29 cellular contexts compared by ENCODE assay signal in genomic region chr2:213241817-213242216, GRCh38. TPM values are rescaled to one million over a fixed set of nuclear protein-coding genes. Genes with fewer than 3 reads are reported as not detected.
A peak's percentile ranks its signal among the peaks of the same experiment; 100 is the strongest.
DNase-seq lines count a peak whose midpoint lies in the region; ATAC-seq and TF ChIP-seq lines count a peak whose summit lies in the region.
"Had no signal": no experiment of that assay in that cellular context is flagged by ENCODE, and none has a peak within 500 bp of the region (broad histone marks: within the 10 kb centered on the region; RNA-seq: fewer than 3 reads in every experiment).

No MANE protein-coding gene starts in this region.

- H3K9ac ChIP-seq in OCI-LY1 (ENCODE audit: low read length), result peak overlapping the region; percentile 75
- H3K9ac ChIP-seq: BLaER1 treated with 17β-estradiol and CSF1 and Interleukin-3, amounts not matched to agents 10 nM and 100 nM had no signal

- no TSS peak for BruUV-seq in Calu3 (replicated peaks; lab: Mats Ljungman, UMichigan)

- no peaks in the 10 kb centered on the region for H3K9me3 ChIP-seq in OCI-LY1 (ENCODE audit: low read length)
- H3K9me3 ChIP-seq: heart right ventricle, suprapubic skin, uterus had no signal

- no peak for TF ChIP-seq CTCF in Calu3 (IDR thresholded peaks at IDR 0.05; ENCODE audit: unreplicated experiment)
- no peak for TF ChIP-seq CTCF in OCI-LY1 (IDR thresholded peaks at IDR 0.05; ENCODE audit: low read length)

- intact Hi-C loops in Calu3 (cut with micrococcal nuclease; ENCODE audit: unreplicated experiment), result loop anchor here (10.0 kb wide), 3 partner anchors 383 to 1563 kb away; partner anchors contain the start of gene BARD1

- H3K4me3 Mint-ChIP-seq in Calu3 (ENCODE audit: low read depth, unreplicated experiment), result no peak overlapping the region
- peak overlapping the region in 1 of 2 donors; percentile 25 for H3K4me3 Mint-ChIP-seq in effector memory CD8-positive, alpha-beta T cell
- H3K4me3 Mint-ChIP-seq: stimulated activated effector memory CD8-positive, alpha-beta T cell treated with anti-CD3 and anti-CD28 coated beads, Interleukin-12 subunit alpha, Interleukin-12 subunit beta, amount 100 ng/mL, for 72 hours; T-helper 2 cell treated with Interferon-gamma antibody and Interleukin-4, amounts not matched to agents 5 μg/mL and 100 μg/mL, for 36 hours had no signal

- H3K36me3 Mint-ChIP-seq in Calu3 (ENCODE audit: insufficient read depth, unreplicated experiment), result peaks cover 9% of the 10 kb centered on the region
- H3K36me3 Mint-ChIP-seq in effector memory CD8-positive, alpha-beta T cell (ENCODE audit: insufficient read depth), result peaks cover 9% of the 10 kb centered on the region
- H3K36me3 Mint-ChIP-seq: stimulated activated effector memory CD8-positive, alpha-beta T cell treated with anti-CD3 and anti-CD28 coated beads, Interleukin-12 subunit alpha, Interleukin-12 subunit beta, amount 100 ng/mL, for 72 hours had no signal

- H3K9me2 ChIP-seq in OCI-LY1 (ENCODE audit: low read depth, low read length), result no peaks in the 10 kb centered on the region

- no peak overlapping the region for H3K4me3 ChIP-seq in ACC112 (ENCODE audit: low read depth, low read length)
- H3K4me3 ChIP-seq in OCI-LY1 (ENCODE audit: low read depth, low read length, poor library complexity, severe bottlenecking), result peak overlapping the region; percentile 0
- H3K4me3 ChIP-seq: BLaER1 treated with 17β-estradiol and CSF1 and Interleukin-3, amounts not matched to agents 10 nM and 100 nM; heart right ventricle; suprapubic skin; uterus had no signal

- H3K79me2 ChIP-seq in ACC112 (ENCODE audit: control insufficient read depth, insufficient read depth, low read length, unreplicated experiment) (no peaks in the 10 kb centered on the region), OCI-LY1 (ENCODE audit: insufficient read depth, low read length) (peaks cover 10% of the 10 kb centered on the region; the same call in 1 of the 2 replicates)

- H3K36me3 ChIP-seq in ACC112 (ENCODE audit: insufficient read depth, low read length), result no peaks in the 10 kb centered on the region
- H3K36me3 ChIP-seq in OCI-LY1 (ENCODE audit: insufficient read depth, low read length), result no peaks in the 10 kb centered on the region
- H3K36me3 ChIP-seq: BLaER1 treated with 17β-estradiol and CSF1 and Interleukin-3, amounts not matched to agents 10 nM and 100 nM; heart right ventricle; suprapubic skin; uterus had no signal

- no peaks in the 10 kb centered on the region for H3K27me3 Mint-ChIP-seq in Calu3 (ENCODE audit: unreplicated experiment)
- H3K27me3 Mint-ChIP-seq in effector memory CD8-positive, alpha-beta T cell, result peaks cover 0 to 21% of the 10 kb centered on the region in 2 donors

- no peaks in the 10 kb centered on the region for H4K20me1 ChIP-seq in OCI-LY1 (ENCODE audit: insufficient read depth, low read length)
- H4K20me1 ChIP-seq: BLaER1 treated with 17β-estradiol and CSF1 and Interleukin-3, amounts not matched to agents 10 nM and 100 nM had no signal

- H3F3A ChIP-seq in OCI-LY1 (ENCODE audit: insufficient read depth, low read length), result no peaks in the 10 kb centered on the region

- H3K27me3 ChIP-seq in ACC112 (ENCODE audit: insufficient read depth, low read length) (no peaks in the 10 kb centered on the region), OCI-LY1 (ENCODE audit: insufficient read depth, low read length) (no peaks in the 10 kb centered on the region)
- H3K27me3 ChIP-seq: BLaER1 treated with 17β-estradiol and CSF1 and Interleukin-3, amounts not matched to agents 10 nM and 100 nM; foreskin keratinocyte; suprapubic skin; uterus had no signal

- peak; percentile 10 for ATAC-seq in effector memory CD8-positive, alpha-beta T cell (replicated peaks)
- ATAC-seq: foreskin keratinocyte; heart right ventricle; left cardiac atrium; SK-N-SH treated with all-trans-retinoic acid at 6 μM for 48 hours; stimulated activated effector memory CD8-positive, alpha-beta T cell treated with anti-CD3 and anti-CD28 coated beads, Interleukin-12 subunit alpha, Interleukin-12 subunit beta, amount 100 ng/mL, for 72 hours had no signal

- peak overlapping the region; percentile 61 for H3K4me2 ChIP-seq in OCI-LY1 (ENCODE audit: low read length)
- H3K4me2 ChIP-seq: BLaER1 treated with 17β-estradiol and CSF1 and Interleukin-3, amounts not matched to agents 10 nM and 100 nM had no signal

- CTCF ChIA-PET in Calu3 (lab: Charles Lee), result no interaction called here

- DNase-seq in Calu3, result no peak
- no peak for DNase-seq in effector memory CD8-positive, alpha-beta T cell
- DNase-seq in GF-D8 (lab: John Stamatoyannopoulos, UW), result no peak
- no peak for DNase-seq in NCI-H2081 (lab: John Stamatoyannopoulos, UW)
- no peak for DNase-seq in NCI-H1417 treated with DMSO at 0.1 percent for 48 hours (lab: John Stamatoyannopoulos, UW)
- DNase-seq in NCI-H345 (lab: John Stamatoyannopoulos, UW), result no peak
- DNase-seq: activated CD4-positive, alpha-beta T cell treated with anti-CD3 and anti-CD28 coated beads, Interleukin-2, amount 50 U/mL, for 1 hour; activated CD8-positive, alpha-beta memory T cell treated with anti-CD3 and anti-CD28 coated beads, Interleukin-2, amount 50 U/mL, for 4 hours; activated gamma-delta T cell; amniotic stem cell; effector CD8-positive, alpha-beta T cell; foreskin keratinocyte; heart right ventricle; left cardiac atrium; NCI-H1092; NCI-H2029; NCI-H226; NCI-H748 treated with DMSO at 0.1 percent for 48 hours; occipital lobe; stimulated activated CD4-positive, alpha-beta T cell treated with anti-CD3 and anti-CD28 coated beads, Interleukin-2, amount 100 ng/mL, for 48 hours; uterus had no signal

- H3K27ac Mint-ChIP-seq in Calu3 (ENCODE audit: unreplicated experiment), result peak overlapping the region; percentile 3
- H3K27ac Mint-ChIP-seq in effector memory CD8-positive, alpha-beta T cell, result peak overlapping the region in 1 of 2 donors; percentile 92
- H3K27ac Mint-ChIP-seq: stimulated activated effector memory CD8-positive, alpha-beta T cell treated with anti-CD3 and anti-CD28 coated beads, Interleukin-12 subunit alpha, Interleukin-12 subunit beta, amount 100 ng/mL, for 72 hours; T-helper 2 cell treated with Interferon-gamma antibody and Interleukin-4, amounts not matched to agents 5 μg/mL and 100 μg/mL, for 36 hours had no signal

- peaks cover 47% of the 10 kb centered on the region for H3K4me1 Mint-ChIP-seq in Calu3 (ENCODE audit: low read depth, unreplicated experiment)
- H3K4me1 Mint-ChIP-seq in effector memory CD8-positive, alpha-beta T cell (ENCODE audit: low read depth in 2 of 2), result peaks cover 0 to 37% of the 10 kb centered on the region in 2 donors
- H3K4me1 Mint-ChIP-seq: stimulated activated effector memory CD8-positive, alpha-beta T cell treated with anti-CD3 and anti-CD28 coated beads, Interleukin-12 subunit alpha, Interleukin-12 subunit beta, amount 100 ng/mL, for 72 hours had no signal

- no peak overlapping the region for H3K27ac ChIP-seq in ACC112 (ENCODE audit: low read depth, low read length)
- peak overlapping the region; percentile 100 for H3K27ac ChIP-seq in OCI-LY1 (ENCODE audit: low read depth, low read length, poor library complexity, severe bottlenecking)
- H3K27ac ChIP-seq: BLaER1 treated with 17β-estradiol and CSF1 and Interleukin-3, amounts not matched to agents 10 nM and 100 nM; foreskin keratinocyte; heart right ventricle; suprapubic skin; uterus; VCaP had no signal

- peaks cover 34% of the 10 kb centered on the region for H3K4me1 ChIP-seq in ACC112 (ENCODE audit: control insufficient read depth, insufficient read depth, low read length, unreplicated experiment)
- H3K4me1 ChIP-seq in OCI-LY1 (ENCODE audit: insufficient read depth, low read length, severe bottlenecking), result peaks cover 99% of the 10 kb centered on the region
- H3K4me1 ChIP-seq: uterus had no signal

- H3K9me3 Mint-ChIP-seq in Calu3 (ENCODE audit: low read depth, unreplicated experiment), result no peaks in the 10 kb centered on the region
- no peaks in the 10 kb centered on the region for H3K9me3 Mint-ChIP-seq in effector memory CD8-positive, alpha-beta T cell
- H3K9me3 Mint-ChIP-seq: stimulated activated effector memory CD8-positive, alpha-beta T cell treated with anti-CD3 and anti-CD28 coated beads, Interleukin-12 subunit alpha, Interleukin-12 subunit beta, amount 100 ng/mL, for 72 hours; T-helper 2 cell treated with Interferon-gamma antibody and Interleukin-4, amounts not matched to agents 5 μg/mL and 100 μg/mL, for 36 hours had no signal

- H2AFZ ChIP-seq in ACC112 (ENCODE audit: low read length, unreplicated experiment), result peak overlapping the region; percentile 48
- no peak overlapping the region for H2AFZ ChIP-seq in OCI-LY1 (ENCODE audit: low read length)

RNA-seq across cellular contexts. Expression of gene SPAG16, which starts 42.4 kb away (rescaled TPM):
- total RNA-seq in Calu3 (2022), result 29.2 and 30.2 TPM in 2 replicates
